ENCODE assay signal across 35 cellular contexts in the genomic region with DNA sequence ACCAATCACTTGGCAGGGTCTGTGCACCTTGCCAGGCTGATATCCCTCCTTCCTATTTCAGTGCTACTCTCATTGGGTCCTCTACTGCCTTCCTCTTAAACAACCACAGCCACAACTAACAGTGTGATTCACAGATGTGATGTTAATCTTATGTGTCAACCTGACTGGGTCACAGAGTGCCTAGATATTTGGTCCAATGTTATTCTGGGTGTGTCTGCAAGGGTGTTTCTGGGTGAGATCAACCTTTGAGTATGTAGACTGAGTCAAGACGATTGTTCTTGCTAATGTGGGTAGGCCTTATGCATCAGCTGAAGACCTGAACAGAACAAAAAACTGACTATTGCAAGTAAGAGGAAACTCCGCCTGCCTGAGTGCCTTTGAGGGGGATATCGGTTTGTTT. TPM values are rescaled to one million over a fixed set of nuclear protein-coding genes. Genes with fewer than 3 reads are reported as not detected.
"Had no signal": no experiment of that assay in that cellular context is flagged by ENCODE, and none has a peak within 500 bp of the region (broad histone marks: within the 10 kb centered on the region; RNA-seq: fewer than 3 reads in every experiment).

No MANE protein-coding gene starts in this region.

- H3K27ac Mint-ChIP-seq: activated CD4-positive, alpha-beta T cell treated with anti-CD3 and anti-CD28 coated beads for 36 hours; activated CD4-positive, alpha-beta T cell treated with anti-CD3 and anti-CD28 coated beads, Interleukin-2, amount 10 ng/mL, durations not matched to agents 7 days and 5 days; activated CD8-positive, alpha-beta T cell treated with anti-CD3 and anti-CD28 coated beads, Interleukin-2, amount 10 ng/mL, durations not matched to agents 7 days and 5 days; activated naive CD4-positive, alpha-beta T cell treated with anti-CD3 and anti-CD28 coated beads, Interleukin-2, amount 50 U/mL, for 24 hours; activated naive CD8-positive, alpha-beta T cell treated with anti-CD3 and anti-CD28 coated beads, Interleukin-2, amount 10 ng/mL, durations not matched to agents 7 days and 5 days; activated T-cell treated with anti-CD3 and anti-CD28 coated beads, Interleukin-2, amount 50 U/mL, for 24 hours; activated T-helper 2 cell treated with anti-CD3 and anti-CD28 coated beads, Interferon-gamma antibody, Interleukin-2, Interleukin-4, amounts not matched to agents 10 μg/mL and 5 μg/mL and 100 μg/mL, durations not matched to agents 14 hours and 24 hours and 36 hours; T-helper 1 cell treated with Interleukin-12 subunit alpha and Interleukin-12 subunit beta and Interleukin-4 antibody, amounts not matched to agents 30 μg/mL and 1 μg/mL, for 36 hours; T-helper 2 cell treated with Interferon-gamma antibody and Interleukin-4, amounts not matched to agents 5 μg/mL and 100 μg/mL, for 36 hours; WTC11 had no signal

- H3K9me3 Mint-ChIP-seq: activated CD4-positive, alpha-beta T cell treated with anti-CD3 and anti-CD28 coated beads, Interleukin-2, amount 10 ng/mL, durations not matched to agents 7 days and 5 days; activated naive CD4-positive, alpha-beta T cell treated with anti-CD3 and anti-CD28 coated beads, Interleukin-2, amount 50 U/mL, for 24 hours; activated naive CD8-positive, alpha-beta T cell treated with anti-CD3 and anti-CD28 coated beads, Interleukin-2, amount 10 ng/mL, durations not matched to agents 7 days and 5 days; activated T-cell treated with anti-CD3 and anti-CD28 coated beads, Interleukin-2, amount 50 U/mL, for 24 hours; activated T-helper 2 cell treated with anti-CD3 and anti-CD28 coated beads, Interferon-gamma antibody, Interleukin-2, Interleukin-4, amounts not matched to agents 10 μg/mL and 5 μg/mL and 100 μg/mL, durations not matched to agents 14 hours and 24 hours and 36 hours; T-helper 1 cell treated with Interleukin-12 subunit alpha and Interleukin-12 subunit beta and Interleukin-4 antibody, amounts not matched to agents 30 μg/mL and 1 μg/mL, for 36 hours; T-helper 2 cell treated with Interferon-gamma antibody and Interleukin-4, amounts not matched to agents 5 μg/mL and 100 μg/mL, for 36 hours had no signal

- DNase-seq: activated CD4-positive, alpha-beta T cell treated with anti-CD3 and anti-CD28 coated beads for 36 hours; activated CD4-positive, alpha-beta T cell treated with anti-CD3 and anti-CD28 coated beads, Interleukin-2, amount 10 ng/mL, durations not matched to agents 7 days and 5 days; activated CD4-positive, alpha-beta T cell treated with anti-CD3 and anti-CD28 coated beads, Interleukin-2, amount 50 U/mL, for 48 hours; activated CD8-positive, alpha-beta T cell treated with anti-CD3 and anti-CD28 coated beads, Interleukin-2, amount 10 ng/mL, durations not matched to agents 7 days and 5 days; activated gamma-delta T cell; activated naive CD4-positive, alpha-beta T cell treated with Interleukin-2 at 50 U/mL for 16 hours; activated naive CD8-positive, alpha-beta T cell treated with anti-CD3 and anti-CD28 coated beads, Interleukin-2, amount 10 ng/mL, durations not matched to agents 7 days and 5 days; activated T-cell treated with anti-CD3 and anti-CD28 coated beads, Interleukin-2, amount 50 U/mL, for 24 hours; amygdala; NCI-H1048; NCI-H1105 treated with DMSO at 0.1 percent for 48 hours; NCI-H1436; NCI-H1694; NCI-H2029 treated with DMSO at 0.1 percent for 48 hours; NCI-H2107; NCI-H2171; NCI-H510A; NCI-H526; NCI-H748 treated with DMSO at 0.1 percent for 48 hours; NK-92 treated with Interleukin-12 subunit alpha and Interleukin-12 subunit beta, amount 100 ng/mL, for 24 hours; PC-3; Peyer's patch; RPMI8226; SHP77 treated with DMSO at 0.1 percent for 48 hours; SK-N-SH had no signal

- H3K36me3 ChIP-seq: ascending aorta, Peyer's patch, SJSA1 had no signal

- H3K4me3 ChIP-seq: ascending aorta, Peyer's patch, SJSA1 had no signal

- H3K4me1 ChIP-seq: ascending aorta, Peyer's patch, SJSA1 had no signal

- H3K27ac ChIP-seq: ascending aorta, KMS-11, Peyer's patch, SJSA1 had no signal

- H3K4me3 Mint-ChIP-seq: activated CD4-positive, alpha-beta T cell treated with anti-CD3 and anti-CD28 coated beads for 36 hours; activated CD4-positive, alpha-beta T cell treated with anti-CD3 and anti-CD28 coated beads, Interleukin-2, amount 10 ng/mL, durations not matched to agents 7 days and 5 days; activated CD8-positive, alpha-beta T cell treated with anti-CD3 and anti-CD28 coated beads, Interleukin-2, amount 10 ng/mL, durations not matched to agents 7 days and 5 days; activated naive CD4-positive, alpha-beta T cell treated with anti-CD3 and anti-CD28 coated beads, Interleukin-2, amount 50 U/mL, for 24 hours; activated naive CD8-positive, alpha-beta T cell treated with anti-CD3 and anti-CD28 coated beads, Interleukin-2, amount 10 ng/mL, durations not matched to agents 7 days and 5 days; activated T-cell treated with anti-CD3 and anti-CD28 coated beads, Interleukin-2, amount 50 U/mL, for 24 hours; T-helper 1 cell treated with Interleukin-12 subunit alpha and Interleukin-12 subunit beta and Interleukin-4 antibody, amounts not matched to agents 30 μg/mL and 1 μg/mL, for 36 hours; T-helper 2 cell treated with Interferon-gamma antibody and Interleukin-4, amounts not matched to agents 5 μg/mL and 100 μg/mL, for 36 hours; WTC11 had no signal

- H3K27me3 Mint-ChIP-seq: activated CD4-positive, alpha-beta T cell treated with anti-CD3 and anti-CD28 coated beads, Interleukin-2, amount 10 ng/mL, durations not matched to agents 7 days and 5 days; activated naive CD4-positive, alpha-beta T cell treated with anti-CD3 and anti-CD28 coated beads, Interleukin-2, amount 50 U/mL, for 24 hours; activated naive CD8-positive, alpha-beta T cell treated with anti-CD3 and anti-CD28 coated beads, Interleukin-2, amount 10 ng/mL, durations not matched to agents 7 days and 5 days; activated T-cell treated with anti-CD3 and anti-CD28 coated beads, Interleukin-2, amount 50 U/mL, for 24 hours had no signal

- H3K9me3 ChIP-seq: ascending aorta, Peyer's patch, SJSA1, SK-N-SH had no signal

- ATAC-seq: activated CD4-positive, alpha-beta T cell treated with anti-CD3 and anti-CD28 coated beads for 36 hours; activated CD4-positive, CD25-positive, alpha-beta regulatory T cell treated with anti-CD3 and anti-CD28 coated beads, Interleukin-2, amount 50 U/mL, for 24 hours; activated CD8-positive, alpha-beta T cell treated with anti-CD3 and anti-CD28 coated beads, Interleukin-2, amount 10 ng/mL, durations not matched to agents 7 days and 5 days; PC-3; WTC11 had no signal

- H3K4me1 Mint-ChIP-seq: activated CD4-positive, alpha-beta T cell treated with anti-CD3 and anti-CD28 coated beads for 36 hours; activated CD4-positive, alpha-beta T cell treated with anti-CD3 and anti-CD28 coated beads, Interleukin-2, amount 10 ng/mL, durations not matched to agents 7 days and 5 days; activated naive CD4-positive, alpha-beta T cell treated with anti-CD3 and anti-CD28 coated beads, Interleukin-2, amount 50 U/mL, for 24 hours; activated naive CD8-positive, alpha-beta T cell treated with anti-CD3 and anti-CD28 coated beads, Interleukin-2, amount 10 ng/mL, durations not matched to agents 7 days and 5 days had no signal

- H3K27me3 ChIP-seq: ascending aorta, Peyer's patch, SJSA1 had no signal

RNA-seq across cellular contexts. Expression of a gene that starts 51.2 kb away (rescaled TPM):
- total RNA-seq: activated CD4-positive, alpha-beta T cell treated with anti-CD3 and anti-CD28 coated beads for 36 hours; activated CD4-positive, alpha-beta T cell treated with anti-CD3 and anti-CD28 coated beads, Interleukin-2, amount 10 ng/mL, durations not matched to agents 7 days and 5 days; activated CD8-positive, alpha-beta T cell treated with anti-CD3 and anti-CD28 coated beads, Interleukin-2, amount 10 ng/mL, durations not matched to agents 7 days and 5 days; activated naive CD8-positive, alpha-beta T cell treated with anti-CD3 and anti-CD28 coated beads, Interleukin-2, amount 10 ng/mL, durations not matched to agents 7 days and 5 days; activated T-helper 2 cell treated with anti-CD3 and anti-CD28 coated beads, Interferon-gamma antibody, Interleukin-2, Interleukin-4, amounts not matched to agents 10 μg/mL and 5 μg/mL and 100 μg/mL, durations not matched to agents 14 hours and 24 hours and 36 hours; M059J; PC-3; SJSA1 had no signal
- polyA plus RNA-seq: SK-N-SH had no signal
